Comparison of ENCODE assay signal across 27 cellular contexts in genomic region chr2:5834491-5834890, GRCh38.
"Had no signal": no experiment of that assay in that cellular context is flagged by ENCODE, and none has a peak within 500 bp of the region (broad histone marks: within the 10 kb centered on the region; RNA-seq: fewer than 3 reads in every experiment).

No MANE protein-coding gene starts in this region.

- H3K36me3 ChIP-seq: colonic mucosa, esophagus squamous epithelium, left ventricle myocardium inferior, pancreas, prostate gland, sigmoid colon, upper lobe of right lung had no signal

- H3K27me3 ChIP-seq: colonic mucosa, esophagus squamous epithelium, pancreas, sigmoid colon, upper lobe of right lung had no signal

- H3K4me1 ChIP-seq: colonic mucosa, esophagus squamous epithelium, pancreas, prostate gland, sigmoid colon, upper lobe of right lung had no signal

- H3K9me3 ChIP-seq: colonic mucosa, esophagus squamous epithelium, left ventricle myocardium inferior, pancreas, prostate gland, sigmoid colon, upper lobe of right lung had no signal

- H3K4me3 ChIP-seq: colonic mucosa, esophagus squamous epithelium, left ventricle myocardium inferior, mucosa of descending colon, pancreas, prostate gland, sigmoid colon, smooth muscle cell, upper lobe of right lung had no signal

- DNase-seq: activated B cell treated with CpG ODN at 0.5 μM for 24 hours; activated CD4-positive, alpha-beta T cell treated with anti-CD3 and anti-CD28 coated beads, Interleukin-2, amount 50 U/mL, for 1 hour; activated CD8-positive, alpha-beta T cell treated with anti-CD3 and anti-CD28 coated beads, Interleukin-2, amount 10 ng/mL, durations not matched to agents 7 days and 5 days; activated naive CD4-positive, alpha-beta T cell; activated T-cell treated with anti-CD3 and anti-CD28 coated beads for 4 hours; activated T-cell treated with anti-CD3 and anti-CD28 coated beads, Interleukin-2, amount 50 U/mL, for 72 hours; cerebellar nuclear complex; colonic mucosa; effector CD8-positive, alpha-beta T cell; esophagus squamous epithelium; foreskin melanocyte; left ventricle myocardium inferior; mucosa of descending colon; nucleus accumbens; pancreas; retina; sigmoid colon; stimulated activated CD4-positive, alpha-beta T cell treated with anti-CD3 and anti-CD28 coated beads, Interleukin-1b, Interleukin-23, amount 100 ng/mL, for 48 hours; stimulated activated CD4-positive, alpha-beta T cell treated with anti-CD3 and anti-CD28 coated beads, Interleukin-4, amount 100 ng/mL, for 4 hours; stimulated activated CD8-positive, alpha-beta memory T cell treated with anti-CD3 and anti-CD28 coated beads, Interleukin-4, amount 100 ng/mL, for 48 hours; stimulated activated naive CD8-positive, alpha-beta T cell treated with anti-CD3 and anti-CD28 coated beads, Interleukin-15, amount 100 ng/mL, for 72 hours; substantia nigra; T-helper 2 cell; upper lobe of right lung had no signal

- H3K4me2 ChIP-seq: smooth muscle cell had no signal

- H3K27ac ChIP-seq: colonic mucosa, epithelial cell of prostate, esophagus squamous epithelium, left ventricle myocardium inferior, pancreas, prostate gland, sigmoid colon, upper lobe of right lung had no signal
